ENCODE assay signal across 8 cellular contexts in the genomic region with DNA sequence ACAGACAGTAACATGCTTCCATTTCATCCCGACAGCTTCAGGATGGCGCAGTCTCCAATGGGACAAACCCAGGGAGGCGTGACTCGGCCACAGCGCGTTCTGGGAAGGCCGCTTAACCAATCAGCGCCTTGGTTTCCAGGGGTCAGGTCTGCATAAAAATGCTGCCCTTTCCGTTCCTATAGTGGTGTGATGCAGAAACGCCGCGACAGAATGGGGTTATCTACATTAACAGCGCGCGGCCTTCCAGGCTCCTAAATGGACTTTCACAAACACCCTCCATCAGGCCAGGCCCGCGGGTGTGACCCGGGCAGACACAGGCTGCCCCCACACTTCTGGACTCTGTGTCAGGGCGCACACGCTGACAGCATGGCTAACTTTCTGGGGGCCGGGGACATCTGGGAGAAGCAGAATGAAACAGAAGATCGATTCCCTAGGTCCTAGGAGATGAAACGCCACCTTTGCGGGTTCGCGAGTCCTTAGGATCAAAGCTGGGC. TPM values are rescaled to one million over a fixed set of nuclear protein-coding genes. Genes with fewer than 3 reads are reported as not detected.
DNase-seq lines count a peak whose midpoint lies in the region; ATAC-seq and TF ChIP-seq lines count a peak whose summit lies in the region.

No MANE protein-coding gene starts in this region.

- peak overlapping the region; percentile 31 to 72 (median 52) for H3K27ac Mint-ChIP-seq in CD4-positive, CD25-positive, alpha-beta regulatory T cell

- H3K4me3 Mint-ChIP-seq in CD4-positive, CD25-positive, alpha-beta regulatory T cell: peak overlapping the region; percentile 79 to 89 (median 85)

- intact Hi-C loops in ascending aorta (cut with DNase I) (loop anchor here (5.0 kb wide), 1 partner anchor 93 kb away; a partner anchor contains a TSS), left ventricle myocardium inferior (cut with micrococcal nuclease) (no loop called here), ovary (cut with DNase I) (no loop called here)

- TF ChIP-seq EP300 in ovary (IDR thresholded peaks at IDR 0.05): no peak

- DNase-seq in CD4-positive, CD25-positive, alpha-beta regulatory T cell: peak in 1 of 3 donors; percentile 10
- DNase-seq in NCI-H748 treated with DMSO at 0.1 percent for 48 hours (lab: John Stamatoyannopoulos, UW) (peak; percentile 48), ascending aorta (ENCODE audit: low spot score in 2 of 2) (peak; percentile 29 to 92), left ventricle myocardium inferior (peak; percentile 84), ovary (peak; percentile 52 to 74 (median 74))

- no peaks in the 10 kb centered on the region for H3K36me3 ChIP-seq in CD4-positive, CD25-positive, alpha-beta regulatory T cell (ENCODE audit: control insufficient read depth, insufficient read depth, low read length)
- H3K36me3 ChIP-seq in ascending aorta (no peaks in the 10 kb centered on the region), left ventricle myocardium inferior (no peaks in the 10 kb centered on the region), ovary (no peaks in the 10 kb centered on the region)

- peaks cover 14% of the 10 kb centered on the region for H3K27me3 Mint-ChIP-seq in CD4-positive, CD25-positive, alpha-beta regulatory T cell

- WGBS in ovary, 3 donors: 0 to 3% (median 1%) methylated on average over 26 of the region's 26 CpGs

- no peaks in the 10 kb centered on the region for H3K9me3 ChIP-seq in CD4-positive, CD25-positive, alpha-beta regulatory T cell (ENCODE audit: control insufficient read depth in 2 of 2, low read length in 2 of 2)
- H3K9me3 ChIP-seq in ascending aorta (no peaks in the 10 kb centered on the region), left ventricle myocardium inferior (replicated peaks) (no peaks in the 10 kb centered on the region), ovary (no peaks in the 10 kb centered on the region)

- peaks cover 16% of the 10 kb centered on the region for H3K4me1 ChIP-seq in CD4-positive, CD25-positive, alpha-beta regulatory T cell (ENCODE audit: control insufficient read depth, insufficient read depth, low read length, poor library complexity, severe bottlenecking)
- H3K4me1 ChIP-seq in ascending aorta (peaks cover 0 to 5% of the 10 kb centered on the region in 2 donors), left ventricle myocardium inferior (peaks cover 31% of the 10 kb centered on the region), ovary (ENCODE audit: insufficient read depth) (no peaks in the 10 kb centered on the region)

- H3K4me1 Mint-ChIP-seq in CD4-positive, CD25-positive, alpha-beta regulatory T cell: peaks cover 2 to 14% (median 8%) of the 10 kb centered on the region in 4 donors

- ATAC-seq in CD4-positive, CD25-positive, alpha-beta regulatory T cell (ENCODE audit: low read depth in 2 of 2): no peak
- ATAC-seq in GM19025 (IDR thresholded peaks at IDR 0.05; ENCODE audit: low read depth, unreplicated experiment): peak; percentile 1
- peak; percentile 25 for ATAC-seq in HG03457 (IDR thresholded peaks at IDR 0.05; ENCODE audit: unreplicated experiment)
- no peak for ATAC-seq in GM18517 (IDR thresholded peaks at IDR 0.05; ENCODE audit: unreplicated experiment)

- H3K36me3 Mint-ChIP-seq in CD4-positive, CD25-positive, alpha-beta regulatory T cell: no peaks in the 10 kb centered on the region

- peak overlapping the region; percentile 84 for H3K27ac ChIP-seq in CD4-positive, CD25-positive, alpha-beta regulatory T cell (ENCODE audit: insufficient read depth, low read length, poor library complexity, severe bottlenecking)
- H3K27ac ChIP-seq in ascending aorta (peak overlapping the region; percentile 63 to 80), left ventricle myocardium inferior (replicated peaks) (peak overlapping the region; percentile 83), ovary (peak overlapping the region; percentile 14 to 58)

- H3K27me3 ChIP-seq in CD4-positive, CD25-positive, alpha-beta regulatory T cell (ENCODE audit: control insufficient read depth, insufficient read depth, low read length): peaks cover 9% of the 10 kb centered on the region
- H3K27me3 ChIP-seq in ascending aorta (no peaks in the 10 kb centered on the region), left ventricle myocardium inferior (ENCODE audit: low read depth) (no peaks in the 10 kb centered on the region), ovary (no peaks in the 10 kb centered on the region)

- TF ChIP-seq POLR2A in ovary (IDR thresholded peaks at IDR 0.05): no peak

- H3K9me3 Mint-ChIP-seq in CD4-positive, CD25-positive, alpha-beta regulatory T cell: no peaks in the 10 kb centered on the region

- TF ChIP-seq CTCF in ascending aorta (IDR thresholded peaks at IDR 0.05) (no peak), left ventricle myocardium inferior (IDR thresholded peaks at IDR 0.05; ENCODE audit: borderline replicate concordance) (no peak), ovary (IDR thresholded peaks at IDR 0.05) (no peak)

- H3K4me3 ChIP-seq in CD4-positive, CD25-positive, alpha-beta regulatory T cell (ENCODE audit: low read depth, low read length): peak overlapping the region; percentile 41
- H3K4me3 ChIP-seq in ascending aorta (peak overlapping the region; percentile 64 to 84), left ventricle myocardium inferior (peak overlapping the region; percentile 98), ovary (peak overlapping the region; percentile 59)

RNA-seq across cellular contexts. Expression of a gene that starts 0.8 kb away (rescaled TPM):
- 0.72 TPM for total RNA-seq in CD4-positive, CD25-positive, alpha-beta regulatory T cell
- polyA plus RNA-seq in CD4-positive, CD25-positive, alpha-beta regulatory T cell: 1 to 10 TPM in 2 of 4 donors, under 1 TPM in 2; 0.64 to 2.6 (median 1.3) TPM
- total RNA-seq in ascending aorta (59.9 TPM), left ventricle myocardium inferior (6.6 TPM), ovary (10 to 100 TPM in 6 of 7 donors, 1 to 10 TPM in 1; 9.8 to 36.9 (median 14.8) TPM)
- 10 to 100 TPM in 1 of 2 donors, 1 to 10 TPM in 1; 9.2 to 16.3 TPM for polyA plus RNA-seq in ovary

RNA-seq across cellular contexts. Expression of a gene that starts 10.9 kb away (rescaled TPM):
- 81.3 TPM for total RNA-seq in CD4-positive, CD25-positive, alpha-beta regulatory T cell
- 100 to 1,000 TPM; 293 to 354 (median 316) TPM for polyA plus RNA-seq in CD4-positive, CD25-positive, alpha-beta regulatory T cell
- total RNA-seq in ascending aorta (56.1 TPM), left ventricle myocardium inferior (280 TPM), ovary (100 to 1,000 TPM in 4 of 7 donors, 10 to 100 TPM in 3; 77.9 to 114 (median 108) TPM)
- 100 to 1,000 TPM; 161 to 195 TPM for polyA plus RNA-seq in ovary

RNA-seq across cellular contexts. Expression of a gene that starts 19.4 kb away (rescaled TPM):
- total RNA-seq in CD4-positive, CD25-positive, alpha-beta regulatory T cell: not detected
- polyA plus RNA-seq in CD4-positive, CD25-positive, alpha-beta regulatory T cell: not detected
- not detected for total RNA-seq in ascending aorta
- total RNA-seq in left ventricle myocardium inferior: 0.85 TPM
- under 1 TPM; 0.24 to 1.00 (median 0.63) TPM for total RNA-seq in ovary
- under 1 TPM in 1 of 2 donors, not detected in 1; 0.08 TPM for polyA plus RNA-seq in ovary

Comparison
In these comparisons a context has a peak if more than half of its experiments do, and no peak if none do; other contexts are left out.
1. ATAC-seq: peak in GM19025 (single experiment) and HG03457 (single experiment); none in CD4-positive, CD25-positive, alpha-beta regulatory T cell (0 of 2) and GM18517 (single experiment).
2. H3K4me3 ChIP-seq: peak in every context shown above with its lines; median percentile 98 in left ventricle myocardium inferior; 74 in ascending aorta; 59 in ovary; 41 in CD4-positive, CD25-positive, alpha-beta regulatory T cell.
3. Peak in every context shown above with its lines, with median percentiles within 50 percentile points of each other: H3K27ac ChIP-seq.